ENCODE assay signal across 24 cellular contexts in genomic region chr1:241444836-241445235, GRCh38.
DNase-seq lines count a peak whose midpoint lies in the region; ATAC-seq, FAIRE-seq and TF ChIP-seq lines count a peak whose summit lies in the region.
"Had no signal": no experiment of that assay in that cellular context is flagged by ENCODE, and none has a peak within 500 bp of the region (broad histone marks: within the 10 kb centered on the region; RNA-seq: fewer than 3 reads in every experiment).

No MANE protein-coding gene starts in this region.

- no peak for TF ChIP-seq RAD21 in A549 (conservative IDR thresholded peaks at IDR 0.05 in 1 of 2, IDR thresholded peaks at IDR 0.05 in 1 of 2)
- no peak for TF ChIP-seq RAD21 in K562 (CRISPR knock-in tag; conservative IDR thresholded peaks at IDR 0.05 in 1 of 2, IDR thresholded peaks at IDR 0.05 in 1 of 2)

- no peaks in the 10 kb centered on the region for H4K20me1 ChIP-seq in MM.1S (ENCODE audit: insufficient read depth, low read length)
- H4K20me1 ChIP-seq in K562 (replicated peaks; ENCODE audit: control insufficient read depth, insufficient read depth, low read length): no peaks in the 10 kb centered on the region; the same call in 1 of the 2 replicates
- H4K20me1 ChIP-seq: BLaER1 had no signal

- H3K27me3 ChIP-seq in MM.1S (replicated peaks; ENCODE audit: insufficient read depth, low read length) (no peaks in the 10 kb centered on the region), K562 (ENCODE audit: control insufficient read depth in 2 of 2, insufficient read depth in 2 of 2, low read length in 2 of 2) (no peaks in the 10 kb centered on the region; a peak in 1 of 5 replicates)
- H3K27me3 ChIP-seq in effector memory CD4-positive, alpha-beta T cell (replicated peaks; ENCODE audit: control insufficient read depth, insufficient read depth, low read length, poor library complexity, severe bottlenecking): no peaks in the 10 kb centered on the region
- H3K27me3 ChIP-seq: BE2C, BLaER1 had no signal

- no peak overlapping the region for H3K27ac ChIP-seq in A549
- H3K27ac ChIP-seq in HEK293 (ENCODE audit: extremely low read depth, low read depth, low read length): no peak overlapping the region
- no peak overlapping the region for H3K27ac ChIP-seq in MM.1S (ENCODE audit: low read length)
- no peak overlapping the region for H3K27ac ChIP-seq in K562 (ENCODE audit: extremely low read depth, low read depth, low read length)
- H3K27ac ChIP-seq in effector memory CD4-positive, alpha-beta T cell (ENCODE audit: insufficient read depth, low read length, poor library complexity, severe bottlenecking): no peak overlapping the region
- H3K27ac ChIP-seq: 22Rv1, BLaER1 had no signal

- H3K9me3 ChIP-seq in A549 (no peaks in the 10 kb centered on the region), HEK293 (ENCODE audit: control insufficient read depth, insufficient read depth, low read depth, low read length) (no peaks in the 10 kb centered on the region; the same call in 1 of the 2 replicates), MM.1S (replicated peaks; ENCODE audit: insufficient read depth, low read length) (no peaks in the 10 kb centered on the region), K562 (replicated peaks; ENCODE audit: control insufficient read depth, insufficient read depth, low read depth, low read length) (no peaks in the 10 kb centered on the region)
- no peaks in the 10 kb centered on the region for H3K9me3 ChIP-seq in effector memory CD4-positive, alpha-beta T cell (ENCODE audit: control insufficient read depth, low read length)
- H3K9me3 ChIP-seq: BE2C, BLaER1 had no signal

- H3K79me2 ChIP-seq in MM.1S (ENCODE audit: low read length) (no peaks in the 10 kb centered on the region), K562 (ENCODE audit: control insufficient read depth, insufficient read depth, low read length) (no peaks in the 10 kb centered on the region)

- TF ChIP-seq EP300 in A549 (IDR thresholded peaks at IDR 0.05) (no peak), K562 (IDR thresholded peaks at IDR 0.05; ENCODE audit: low read length) (no peak)

- H3K9me1 ChIP-seq in K562 (ENCODE audit: control insufficient read depth, insufficient read depth, low read length): no peaks in the 10 kb centered on the region

- H3K9me2 ChIP-seq in MM.1S (replicated peaks; ENCODE audit: insufficient read depth, low read length): no peaks in the 10 kb centered on the region

- peak; percentile 51 for FAIRE-seq in A549 (lab: Jason Lieb, UNC)
- no peak for FAIRE-seq in K562 (lab: Jason Lieb, UNC)
- no peak for FAIRE-seq in urothelium cell line (lab: Jason Lieb, UNC)
- FAIRE-seq: G401.6, GM12891, GM19239 had no signal

- TF ChIP-seq POLR2A in A549 (IDR thresholded peaks at IDR 0.05; ENCODE audit: low read length): no peak
- no peak for TF ChIP-seq POLR2A in K562 (conservative IDR thresholded peaks at IDR 0.05)

- no peak overlapping the region for H3K4me2 ChIP-seq in A549
- H3K4me2 ChIP-seq in MM.1S (ENCODE audit: low read depth, low read length): no peak overlapping the region
- no peak overlapping the region for H3K4me2 ChIP-seq in K562 (ENCODE audit: insufficient read depth, low read length)
- H3K4me2 ChIP-seq: BLaER1 had no signal

- WGBS in A549 (ENCODE audit: missing lambda C conversion rate): 8% methylated on average over 3 of the region's 3 CpGs
- WGBS in K562 (ENCODE audit: insufficient coverage, low coverage, missing lambda C conversion rate): 0% methylated on average over 3 of the region's 3 CpGs

- in situ Hi-C loops in K562 (cut with MboI): no loop called here

- intact Hi-C loops in K562 (cut with micrococcal nuclease): no loop called here

- ATAC-seq in A549 (no peak), K562 (no peak)

- BruUV-seq in K562 (replicated peaks; lab: Mats Ljungman, UMichigan): no TSS peak

- H3K4me3 ChIP-seq in A549: no peak overlapping the region
- H3K4me3 ChIP-seq in HEK293 (ENCODE audit: low read depth, low read length): no peak overlapping the region
- no peak overlapping the region for H3K4me3 ChIP-seq in MM.1S (ENCODE audit: low read length)
- H3K4me3 ChIP-seq in K562: no peak overlapping the region
- H3K4me3 ChIP-seq in effector memory CD4-positive, alpha-beta T cell (ENCODE audit: insufficient read depth, low read depth, low read length, poor library complexity, severe bottlenecking): no peak overlapping the region
- H3K4me3 ChIP-seq: BLaER1 had no signal

- DNase-seq in A549 (ENCODE audit: low read depth in 1 of 2, low spot score in 1 of 2) (no peak), MM.1S (peak; percentile 72), K562 (ENCODE audit: extremely low read depth in 1 of 4, low spot score in 3 of 4) (no peak), urothelium cell line (ENCODE audit: low spot score) (no peak)
- no peak for DNase-seq in effector CD4-positive, alpha-beta T cell
- no peak for DNase-seq in effector memory CD4-positive, alpha-beta T cell
- DNase-seq: ACHN; BE2C; C1 segment of cervical spinal cord; CD4-positive, alpha-beta memory T cell; CD4-positive, CD25-positive, alpha-beta regulatory T cell; CD8-positive, alpha-beta memory T cell; COR-L47; DMS 273 treated with DMSO at 0.1 percent for 48 hours; DMS153; DMS53; DMS79; GF-D8 had no signal

- TF ChIP-seq CTCF in A549 (IDR thresholded peaks at IDR 0.05) (no peak), HEK293 (tag by site-specific recombination; IDR thresholded peaks at IDR 0.05) (no peak), MM.1S (IDR thresholded peaks at IDR 0.05; ENCODE audit: low read length) (no peak), K562 (IDR thresholded peaks at IDR 0.05 in 2 of 3, conservative IDR thresholded peaks at IDR 0.05 in 1 of 3; ENCODE audit: insufficient read depth in 2 of 3, low read depth in 1 of 3, low read length in 3 of 3) (no peak)

- POLR2A ChIA-PET in A549 (lab: Yijun Ruan, JAX): no interaction called here
- POLR2A ChIA-PET in HEK293 (lab: Yijun Ruan, JAX): no interaction called here
- POLR2A ChIA-PET in K562 (lab: Yijun Ruan, JAX): interaction anchor here (0.5 kb wide), 1 partner anchor 30 kb away, joined by 4 read pairs; no protein-coding TSS in a partner anchor

- H2AFZ ChIP-seq in MM.1S (ENCODE audit: low read length): no peak overlapping the region
- no peak overlapping the region for H2AFZ ChIP-seq in K562 (ENCODE audit: low read depth, low read length)

- no peak overlapping the region for H3K9ac ChIP-seq in MM.1S (ENCODE audit: low read length)
- no peak overlapping the region for H3K9ac ChIP-seq in K562 (ENCODE audit: insufficient read depth in 1 of 2, low read depth in 2 of 2, low read length in 2 of 2)
- H3K9ac ChIP-seq: BLaER1 had no signal

- H3F3A ChIP-seq in MM.1S (ENCODE audit: insufficient read depth, low read length): no peaks in the 10 kb centered on the region

- H3K4me1 ChIP-seq in A549 (no peaks in the 10 kb centered on the region), HEK293 (ENCODE audit: control insufficient read depth, insufficient read depth, low read length) (no peaks in the 10 kb centered on the region), MM.1S (ENCODE audit: low read length) (no peaks in the 10 kb centered on the region), K562 (replicated peaks in 1 of 2; ENCODE audit: control insufficient read depth in 2 of 2, insufficient read depth in 2 of 2, low read length in 2 of 2) (no peaks in the 10 kb centered on the region)
- H3K4me1 ChIP-seq in effector memory CD4-positive, alpha-beta T cell (ENCODE audit: control insufficient read depth, insufficient read depth, low read length, poor library complexity, severe bottlenecking): no peaks in the 10 kb centered on the region
- H3K4me1 ChIP-seq: BE2C, BLaER1 had no signal

- H3K36me3 ChIP-seq in HEK293 (ENCODE audit: control insufficient read depth in 2 of 2, insufficient read depth in 1 of 2, low read length in 2 of 2): no peaks in the 10 kb centered on the region
- no peaks in the 10 kb centered on the region for H3K36me3 ChIP-seq in MM.1S (replicated peaks; ENCODE audit: insufficient read depth, low read length)
- no peaks in the 10 kb centered on the region for H3K36me3 ChIP-seq in K562 (ENCODE audit: control insufficient read depth, insufficient read depth, low read length)
- H3K36me3 ChIP-seq in effector memory CD4-positive, alpha-beta T cell (ENCODE audit: control insufficient read depth, insufficient read depth, low read length): no peaks in the 10 kb centered on the region
- H3K36me3 ChIP-seq: BE2C, BLaER1 had no signal

- CTCF ChIA-PET in A549 (lab: Yijun Ruan, JAX): no interaction called here
- CTCF ChIA-PET in HEK293 (lab: Yijun Ruan, JAX): no interaction called here
- CTCF ChIA-PET in K562 (lab: Yijun Ruan, JAX; ENCODE audit: low intra/inter-chr PET ratio): no interaction called here

TF ChIP-seq in A549, 52 proteins besides CTCF, POLR2A, EP300 and RAD21 (continues in another document):
- TF ChIP-seq JUNB (IDR thresholded peaks at IDR 0.05) (no peak), RCOR1 (IDR thresholded peaks at IDR 0.05; ENCODE audit: low read depth, low read length) (no peak), CHD4 (IDR thresholded peaks at IDR 0.05; ENCODE audit: borderline replicate concordance) (no peak), NFE2L2 (conservative IDR thresholded peaks at IDR 0.05; ENCODE audit: low read length) (no peak), RARB (CRISPR knock-in tag; IDR thresholded peaks at IDR 0.05) (no peak), HEYL (CRISPR knock-in tag; IDR thresholded peaks at IDR 0.05) (no peak)

TF ChIP-seq in HEK293, 187 proteins besides CTCF, POLR2A, EP300 and RAD21:
- TF ChIP-seq ZNF274 (IDR thresholded peaks at IDR 0.05; ENCODE audit: low read length) (no peak), ZNF274 (tag by site-specific recombination; IDR thresholded peaks at IDR 0.05; ENCODE audit: borderline replicate concordance) (no peak), ZNF707 (tag by site-specific recombination; IDR thresholded peaks at IDR 0.05) (peak; percentile 96), ZNF600 (tag by site-specific recombination; IDR thresholded peaks at IDR 0.05) (no peak), ZNF473 (tag by site-specific recombination; IDR thresholded peaks at IDR 0.05) (no peak), ZNF174 (tag by site-specific recombination; IDR thresholded peaks at IDR 0.05) (no peak), ZNF112 (tag by site-specific recombination; IDR thresholded peaks at IDR 0.05) (no peak)

TF ChIP-seq in K562, 482 proteins besides CTCF, POLR2A, EP300 and RAD21:
- TF ChIP-seq TBP (optimal IDR thresholded peaks at IDR 0.05; ENCODE audit: low read depth, low read length): no peak
- no peak for TF ChIP-seq SP1 (CRISPR knock-in tag; IDR thresholded peaks at IDR 0.05)
- no peak for TF ChIP-seq KDM1A (IDR thresholded peaks at IDR 0.05)
- TF ChIP-seq POLR3G (IDR thresholded peaks at IDR 0.05; ENCODE audit: extremely low read depth, insufficient read length, insufficient replicate concordance): no peak
- peak; percentile 52; the same call in 1 of the 2 replicates for TF ChIP-seq ZNF707 (CRISPR knock-in tag; conservative IDR thresholded peaks at IDR 0.05)
- no peak for TF ChIP-seq HNRNPUL1 (IDR thresholded peaks at IDR 0.05; ENCODE audit: low read length)
